ENCODE assay signal across 18 cellular contexts in the genomic region with DNA sequence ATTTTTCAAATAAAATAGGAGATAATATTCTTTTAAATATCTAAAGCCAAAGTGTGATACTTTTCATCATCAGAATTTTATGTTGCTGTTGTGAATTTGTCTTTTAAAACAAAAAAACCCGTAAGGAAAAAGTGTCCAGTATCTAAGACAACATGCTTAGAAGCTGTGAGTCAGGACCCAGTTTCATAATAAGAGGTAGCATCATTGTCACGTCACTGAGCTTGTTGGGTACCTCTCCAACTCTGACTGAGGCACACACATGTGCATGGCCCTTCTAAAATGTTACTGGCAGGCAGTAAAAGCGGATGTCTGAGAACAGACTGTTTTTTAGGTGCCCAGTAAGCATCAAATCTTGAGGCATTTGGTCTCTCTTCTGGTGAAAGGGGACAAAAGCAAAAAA.
DNase-seq lines count a peak whose midpoint lies in the region; ATAC-seq and TF ChIP-seq lines count a peak whose summit lies in the region.
"Had no signal": no experiment of that assay in that cellular context is flagged by ENCODE, and none has a peak within 500 bp of the region (broad histone marks: within the 10 kb centered on the region; RNA-seq: fewer than 3 reads in every experiment).

No MANE protein-coding gene starts in this region.

- H3K27me3 ChIP-seq in adipocyte (replicated peaks; ENCODE audit: control insufficient read depth, insufficient read depth, low read length), result no peaks in the 10 kb centered on the region

- H3K4me3 Mint-ChIP-seq in effector memory CD8-positive, alpha-beta T cell, result no peak overlapping the region

- peaks cover 22% of the 10 kb centered on the region for H3K4me1 ChIP-seq in adipocyte (ENCODE audit: control insufficient read depth, insufficient read depth, low read length)

- peak overlapping the region; percentile 29 for H3K9ac ChIP-seq in adipocyte (ENCODE audit: low read length)

- H3K36me3 Mint-ChIP-seq in effector memory CD8-positive, alpha-beta T cell (ENCODE audit: insufficient read depth), result peaks cover 16% of the 10 kb centered on the region

- peaks cover 15% of the 10 kb centered on the region for H3K36me3 ChIP-seq in adipocyte (ENCODE audit: control insufficient read depth, insufficient read depth, low read length, severe bottlenecking)

- no peaks in the 10 kb centered on the region for H3K9me3 ChIP-seq in adipocyte (ENCODE audit: control insufficient read depth, low read length)
- H3K9me3 ChIP-seq: thoracic aorta had no signal

- no peak for ATAC-seq in GM21529 (IDR thresholded peaks at IDR 0.05; ENCODE audit: unreplicated experiment)
- ATAC-seq in effector memory CD8-positive, alpha-beta T cell (replicated peaks), result no peak

- peaks cover 0 to 3% of the 10 kb centered on the region in 2 donors for H3K9me3 Mint-ChIP-seq in effector memory CD8-positive, alpha-beta T cell

- no peak overlapping the region for H3K27ac Mint-ChIP-seq in effector memory CD8-positive, alpha-beta T cell
- H3K27ac Mint-ChIP-seq: T-helper 1 cell treated with Interleukin-12 subunit alpha and Interleukin-12 subunit beta and Interleukin-4 antibody, amounts not matched to agents 30 μg/mL and 1 μg/mL, for 36 hours had no signal

- no peak overlapping the region for H3K4me3 ChIP-seq in adipocyte (ENCODE audit: low read length)
- no peak overlapping the region for H3K4me3 ChIP-seq in foreskin fibroblast (ENCODE audit: low read depth in 1 of 2, low read length in 2 of 2)
- H3K4me3 ChIP-seq: thoracic aorta had no signal

- DNase-seq in AG08395 (ENCODE audit: low spot score) (peak; percentile 56), ELR (ENCODE audit: low read depth) (peak; percentile 43), adipocyte (ENCODE audit: low read depth) (no peak), foreskin fibroblast (peak; percentile 52 to 53), NK-92 (lab: John Stamatoyannopoulos, UW; ENCODE audit: unreplicated experiment) (no peak), MV-4-11 (lab: John Stamatoyannopoulos, UW) (no peak)
- no peak for DNase-seq in effector memory CD8-positive, alpha-beta T cell
- DNase-seq: activated CD4-positive, alpha-beta T cell treated with anti-CD3 and anti-CD28 coated beads for 4 hours; activated effector memory CD4-positive, alpha-beta T cell treated with Interleukin-2 at 50 U/mL for 16 hours; CD8-positive, alpha-beta memory T cell; cerebellar nuclear complex; hypothalamus; NCI-H2107; NCI-H748 treated with DMSO at 0.1 percent for 48 hours; retina had no signal

- no peaks in the 10 kb centered on the region for H3K27me3 Mint-ChIP-seq in effector memory CD8-positive, alpha-beta T cell
- H3K27me3 Mint-ChIP-seq: CD8-positive, alpha-beta memory T cell had no signal

- TF ChIP-seq CTCF in foreskin fibroblast (IDR thresholded peaks at IDR 0.05; ENCODE audit: low read depth, low read length), result no peak

- H3K4me1 Mint-ChIP-seq in effector memory CD8-positive, alpha-beta T cell (ENCODE audit: low read depth in 2 of 2), result peaks cover 5 to 30% of the 10 kb centered on the region in 2 donors

Comparison
In these comparisons a context has a peak if more than half of its experiments do, and no peak if none do; other contexts are left out.
1. DNase-seq: peak in AG08395 (single experiment), ELR (single experiment) and foreskin fibroblast (2 of 2); none in adipocyte (single experiment), NK-92 (single experiment), effector memory CD8-positive, alpha-beta T cell (0 of 3) and MV-4-11 (single experiment).